1 cellular context compared by ENCODE assay signal in genomic region chr4:689498-690122, GRCh38.
TF ChIP-seq lines count a peak whose summit lies in the region.

No MANE protein-coding gene starts in this region.

TF ChIP-seq in GM23338, 12 proteins besides CTCF, POLR2A, EP300 and RAD21:
- TF ChIP-seq ETS1 (IDR thresholded peaks at IDR 0.05) (no peak), POLR2AphosphoS5 (IDR thresholded peaks at IDR 0.05; ENCODE audit: low read depth) (peak; percentile 12)
TF ChIP-seq in GM23338: peak in this region for 1.
